10 cellular contexts compared by ENCODE assay signal in genomic region chr19:801861-802496, GRCh38. TPM values are rescaled to one million over a fixed set of nuclear protein-coding genes. Genes with fewer than 3 reads are reported as not detected.
DNase-seq lines count a peak whose midpoint lies in the region; FAIRE-seq and TF ChIP-seq lines count a peak whose summit lies in the region.
"Had no signal": no experiment of that assay in that cellular context is flagged by ENCODE, and none has a peak within 500 bp of the region (broad histone marks: within the 10 kb centered on the region; RNA-seq: fewer than 3 reads in every experiment).

No MANE protein-coding gene starts in this region.

- no peaks in the 10 kb centered on the region for H3K27me3 Mint-ChIP-seq in H9 (ENCODE audit: low read depth)

- no peak overlapping the region for H3K23ac ChIP-seq in H9 (ENCODE audit: insufficient read length, low read depth, low read length)

- H2AK5ac ChIP-seq in H9 (ENCODE audit: insufficient read length, low read length): no peak overlapping the region

- H2AFZ ChIP-seq in H9 (ENCODE audit: low read length): no peak overlapping the region

- no peak overlapping the region for H2BK15ac ChIP-seq in H9 (ENCODE audit: low read depth, low read length)

- peak overlapping the region; percentile 48 to 91 (median 70); a peak in 5 of 7 replicates for H3K27ac Mint-ChIP-seq in H9

- H2BK120ac ChIP-seq in H9 (ENCODE audit: low read depth, low read length, poor library complexity, severe bottlenecking): no peak overlapping the region

- peaks cover 49 to 73% (median 69%) of the 10 kb centered on the region in 3 experiments; a peak in 6 of 7 replicates for H3K36me3 Mint-ChIP-seq in H9 (ENCODE audit: insufficient read depth in 1 of 3, low read depth in 3 of 3)

- no peak overlapping the region for H2BK20ac ChIP-seq in H9 (ENCODE audit: low read depth, low read length, poor library complexity, severe bottlenecking)

- H4K5ac ChIP-seq in H9 (ENCODE audit: insufficient read length, low read depth, low read length): no peak overlapping the region

- H3K9me3 Mint-ChIP-seq in H9: no peaks in the 10 kb centered on the region

- H3K79me2 ChIP-seq in H9 (ENCODE audit: insufficient read depth, low read length): peaks cover 63% of the 10 kb centered on the region

- peak; percentile 30 for DNase-seq in H9
- peak; percentile 41 for DNase-seq in adipocyte (ENCODE audit: low read depth)
- DNase-seq in right atrium auricular region (ENCODE audit: low spot score): no peak
- no peak for DNase-seq in NCI-H2107 treated with DMSO at 0.1 percent for 48 hours (lab: John Stamatoyannopoulos, UW; ENCODE audit: unreplicated experiment)
- no peak for DNase-seq in small intestine
- DNase-seq in NCI-H2029 treated with DMSO at 0.1 percent for 48 hours (lab: John Stamatoyannopoulos, UW): no peak
- no peak for DNase-seq in cerebellar cortex (ENCODE audit: low spot score)

- peaks cover 13% of the 10 kb centered on the region for H3K79me1 ChIP-seq in H9 (ENCODE audit: insufficient read depth, low read depth, low read length, poor library complexity, severe bottlenecking)

- no peak overlapping the region for H3T11ph ChIP-seq in H9 (ENCODE audit: low read length)

- no peak overlapping the region for H3K18ac ChIP-seq in H9 (ENCODE audit: insufficient read length, low read depth, low read length)

- H4K91ac ChIP-seq in H9 (ENCODE audit: insufficient read length, low read depth, low read length): no peak overlapping the region

- no peak overlapping the region for H3K56ac ChIP-seq in H9 (ENCODE audit: insufficient read length, low read depth, low read length)

- no CpG with 5 or more reads among the region's 23 CpGs for WGBS in H9 (ENCODE audit: extremely low coverage, insufficient read length, low lambda C conversion rate)
- WGBS in small intestine, 3 donors: 27 to 33% (median 31%) methylated on average over 19 to 23 of the region's 23 CpGs

- no peak overlapping the region for H3K4ac ChIP-seq in H9 (ENCODE audit: low read depth, low read length)

- H4K20me1 ChIP-seq in H9 (ENCODE audit: control insufficient read depth, insufficient read depth, insufficient read length): peaks cover 4% of the 10 kb centered on the region

- H3K9me3 ChIP-seq in H9 (ENCODE audit: control insufficient read depth, low read depth, low read length) (no peaks in the 10 kb centered on the region), adipocyte (ENCODE audit: control insufficient read depth, low read length) (no peaks in the 10 kb centered on the region), right atrium auricular region (no peaks in the 10 kb centered on the region), skeletal muscle tissue (ENCODE audit: control insufficient read depth in 3 of 3, low read length in 3 of 3) (no peaks in the 10 kb centered on the region), small intestine (ENCODE audit: control insufficient read depth, low read depth) (no peaks in the 10 kb centered on the region)

- no peak overlapping the region for H3K4me2 ChIP-seq in H9 (ENCODE audit: insufficient read depth, insufficient read length, low read length)

- H3K14ac ChIP-seq in H9 (ENCODE audit: insufficient read depth, low read length): peak overlapping the region; percentile 5; the same call in 1 of the 2 replicates

- H3K4me1 ChIP-seq in H9 (ENCODE audit: insufficient read depth, low read length) (no peaks in the 10 kb centered on the region; the same call in 1 of the 2 replicates), adipocyte (ENCODE audit: control insufficient read depth, insufficient read depth, low read length) (peaks cover 34% of the 10 kb centered on the region), right atrium auricular region (peaks cover 3 to 51% of the 10 kb centered on the region in 2 donors), skeletal muscle tissue (ENCODE audit: control insufficient read depth in 3 of 3, insufficient read depth in 3 of 3, low read length in 3 of 3) (peaks cover 55 to 61% (median 56%) of the 10 kb centered on the region in 3 donors), small intestine (ENCODE audit: control insufficient read depth in 2 of 2, insufficient read depth in 1 of 2, low read depth in 1 of 2, low read length in 1 of 2) (peaks cover 8 to 13% of the 10 kb centered on the region in 2 donors)

- TF ChIP-seq CTCF in H9 (conservative IDR thresholded peaks at IDR 0.05) (no peak), right atrium auricular region (IDR thresholded peaks at IDR 0.05) (no peak)

- H3K23me2 ChIP-seq in H9 (ENCODE audit: insufficient read length, low read depth, low read length, poor library complexity, severe bottlenecking): peaks cover 9% of the 10 kb centered on the region

- H4K8ac ChIP-seq in H9 (replicated peaks; ENCODE audit: insufficient read length, low read depth, low read length): no peak overlapping the region

- H3K27me3 ChIP-seq in H9 (ENCODE audit: insufficient read depth, low read length) (no peaks in the 10 kb centered on the region), adipocyte (replicated peaks; ENCODE audit: control insufficient read depth, insufficient read depth, low read length) (no peaks in the 10 kb centered on the region), right atrium auricular region (no peaks in the 10 kb centered on the region), skeletal muscle tissue (ENCODE audit: control insufficient read depth in 3 of 3, insufficient read depth in 3 of 3, low read length in 3 of 3) (no peaks in the 10 kb centered on the region), small intestine (ENCODE audit: control insufficient read depth in 2 of 2, insufficient read depth in 2 of 2, low read length in 2 of 2) (no peaks in the 10 kb centered on the region)

- FAIRE-seq in small intestine (lab: Jason Lieb, UNC): no peak
- FAIRE-seq: colon had no signal

- no peak overlapping the region for H2BK12ac ChIP-seq in H9 (ENCODE audit: insufficient read length, low read depth, low read length)

- H3K4me3 ChIP-seq in adipocyte (ENCODE audit: low read length): peak overlapping the region; percentile 75
- peak overlapping the region; percentile 7 to 99 for H3K4me3 ChIP-seq in right atrium auricular region
- peak overlapping the region; percentile 56 to 61 (median 59) for H3K4me3 ChIP-seq in skeletal muscle tissue (ENCODE audit: low read length in 3 of 3)
- peak overlapping the region in 1 of 2 donors; percentile 37 for H3K4me3 ChIP-seq in small intestine (ENCODE audit: low read depth in 1 of 2, low read length in 2 of 2)

- H2BK5ac ChIP-seq in H9 (ENCODE audit: insufficient read length, low read length): no peak overlapping the region

- H3K4me3 Mint-ChIP-seq in H9: peak overlapping the region; percentile 30 to 48

- H3K27ac ChIP-seq in H9 (ENCODE audit: insufficient read length, low read depth, low read length) (no peak overlapping the region), right atrium auricular region (peak overlapping the region; percentile 65 to 70), skeletal muscle tissue (ENCODE audit: low read depth, low read length) (peak overlapping the region; percentile 62), small intestine (ENCODE audit: low read depth in 1 of 2, low read length in 1 of 2) (peak overlapping the region in 1 of 2 donors; percentile 77)

- H3K4me1 Mint-ChIP-seq in H9: peaks cover 23 to 36% of the 10 kb centered on the region in 2 experiments

- H3K9ac ChIP-seq in H9 (ENCODE audit: extremely low read depth, insufficient read length, low read length) (no peak overlapping the region), adipocyte (ENCODE audit: low read length) (peak overlapping the region; percentile 60), skeletal muscle tissue (ENCODE audit: low read depth in 1 of 3, low read length in 3 of 3) (peak overlapping the region; percentile 20 to 76 (median 50))

- H3K36me3 ChIP-seq in adipocyte (ENCODE audit: control insufficient read depth, insufficient read depth, low read length, severe bottlenecking): peaks cover 48% of the 10 kb centered on the region
- peaks cover 68% of the 10 kb centered on the region for H3K36me3 ChIP-seq in right atrium auricular region
- peaks cover 35 to 38% (median 36%) of the 10 kb centered on the region in 3 donors for H3K36me3 ChIP-seq in skeletal muscle tissue (ENCODE audit: control insufficient read depth in 3 of 3, insufficient read depth in 3 of 3, low read length in 3 of 3)
- peaks cover 22 to 34% of the 10 kb centered on the region in 2 donors for H3K36me3 ChIP-seq in small intestine (ENCODE audit: control insufficient read depth in 2 of 2, insufficient read depth in 2 of 2, low read length in 2 of 2)

RNA-seq across cellular contexts. Expression of gene PTBP1, which starts 4.7 kb away (rescaled TPM):
- total RNA-seq in H9 (2021) (712 and 748 TPM in 2 replicates), right atrium auricular region (10 to 100 TPM; 49.4 to 73.9 TPM), skeletal muscle tissue (50.1 TPM)
- 100 to 1,000 TPM; 109 to 149 (median 131) TPM for polyA plus RNA-seq in small intestine

RNA-seq across cellular contexts. Expression of gene PLPPR3, which starts 19.8 kb away (rescaled TPM):
- total RNA-seq in H9 (2021) (57.9 and 61.2 TPM in 2 replicates), right atrium auricular region (not detected), skeletal muscle tissue (0.52 TPM)
- polyA plus RNA-seq in small intestine: under 1 TPM in 1 of 3 donors, not detected in 2; 0.57 TPM

RNA-seq across cellular contexts. Expression of gene AZU1, which starts 25.7 kb away (rescaled TPM):
- total RNA-seq in H9 (2021) (0.77 and 1.6 TPM in 2 replicates), right atrium auricular region (not detected), skeletal muscle tissue (2.6 TPM)
- polyA plus RNA-seq in small intestine: not detected

RNA-seq across cellular contexts. Expression of gene PRTN3, which starts 38.8 kb away (rescaled TPM):
- total RNA-seq in H9 (2021) (0.31 TPM in 1 of 2 replicates, not detected in the other), right atrium auricular region (not detected), skeletal muscle tissue (4.7 TPM)
- not detected for polyA plus RNA-seq in small intestine

RNA-seq across cellular contexts. Expression of gene ELANE, which starts 50.1 kb away (rescaled TPM):
- total RNA-seq in H9 (2021) (not detected in 2 replicates), right atrium auricular region (under 1 TPM; 0.67 to 0.83 TPM), skeletal muscle tissue (0.52 TPM)
- 1 to 10 TPM in 1 of 3 donors, not detected in 2; 1.8 TPM for polyA plus RNA-seq in small intestine
- total RNA-seq: NCI-H460 had no signal

Comparison
In these comparisons a context has a peak if more than half of its experiments do, and no peak if none do; other contexts are left out.
1. DNase-seq: peak in H9 (single experiment) and adipocyte (single experiment); none in right atrium auricular region (single experiment), NCI-H2107 treated with DMSO at 0.1 percent for 48 hours (single experiment), small intestine (single experiment), NCI-H2029 treated with DMSO at 0.1 percent for 48 hours (single experiment) and cerebellar cortex (single experiment).
2. RNA of gene PLPPR3, which starts 19.8 kb away (total RNA-seq): 57.9 to 61.2 TPM in H9; 0.52 TPM in skeletal muscle tissue (single experiment) and not detected in right atrium auricular region; every median in the first group is over 10 times any median in the second.